In the genomic region with DNA sequence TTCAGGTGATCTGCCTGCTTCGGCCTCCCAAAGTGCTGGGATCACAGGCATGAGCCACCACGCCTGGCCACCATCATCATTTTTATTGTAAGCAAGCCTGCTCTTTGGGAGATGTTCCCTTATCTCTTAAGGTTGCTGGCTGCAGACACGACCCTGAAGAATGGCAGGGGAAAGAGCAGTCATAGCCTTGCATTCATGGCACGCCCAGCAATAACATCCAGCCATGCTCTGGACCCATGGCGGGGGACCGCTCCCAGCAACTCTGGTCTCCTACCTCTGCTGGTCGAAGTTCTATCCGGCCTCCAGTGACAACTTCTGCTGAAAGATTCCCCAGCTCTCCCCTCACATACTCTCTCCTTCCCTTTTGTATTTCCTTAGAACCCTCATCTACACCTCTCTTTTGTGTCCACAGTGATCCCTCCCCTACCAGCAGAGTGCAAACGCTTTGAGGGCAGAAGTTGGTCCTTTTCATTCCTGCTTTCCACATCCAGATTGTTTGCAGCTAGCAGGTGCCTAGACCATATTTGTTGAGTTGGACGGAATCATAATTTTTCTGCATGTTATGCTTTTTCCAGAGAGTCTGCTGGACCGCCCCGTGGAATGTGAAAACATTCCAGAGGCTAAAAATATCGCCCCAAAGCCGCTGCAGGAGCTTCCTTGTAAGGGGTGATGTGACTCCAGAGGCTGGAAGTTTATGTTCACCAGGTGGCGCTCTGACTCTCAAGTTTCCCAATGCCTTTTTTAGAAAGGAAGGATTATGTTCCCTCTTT, we compare ENCODE assay signal across 8 cellular contexts. TPM values are rescaled to one million over a fixed set of nuclear protein-coding genes. Genes with fewer than 3 reads are reported as not detected.
DNase-seq lines count a peak whose midpoint lies in the region; ATAC-seq and TF ChIP-seq lines count a peak whose summit lies in the region.

No MANE protein-coding gene starts in this region.

- peak; percentile 59 to 75 (median 67) for TF ChIP-seq CTCF in ascending aorta (IDR thresholded peaks at IDR 0.05)

- H3K27ac ChIP-seq in ascending aorta: peak overlapping the region; percentile 85 to 98
- H3K27ac ChIP-seq in right cardiac atrium (ENCODE audit: low read length): no peak overlapping the region

- DNase-seq in activated gamma-delta T cell treated with Interleukin-2 at 50 U/mL for 16 hours (peak; percentile 24), activated gamma-delta T cell (lab: John Stamatoyannopoulos, UW) (no peak), NCI-H69 (lab: John Stamatoyannopoulos, UW) (peak; percentile 54), ascending aorta (ENCODE audit: low spot score in 2 of 2) (peak in 1 of 2 donors; percentile 97), right cardiac atrium (peak; percentile 62 to 90 (median 81)), retina (peak; percentile 63), NCI-H2029 (lab: John Stamatoyannopoulos, UW) (no peak)

- no peaks in the 10 kb centered on the region for H3K27me3 ChIP-seq in ascending aorta
- H3K27me3 ChIP-seq in right cardiac atrium (ENCODE audit: control insufficient read depth, insufficient read depth): no peaks in the 10 kb centered on the region

- H3K4me3 ChIP-seq in ascending aorta (no peak overlapping the region), right cardiac atrium (ENCODE audit: low read length) (no peak overlapping the region)

- 43% methylated on average over 15 of the region's 15 CpGs for WGBS in right cardiac atrium

- H3K4me1 ChIP-seq in ascending aorta (peaks cover 23 to 52% of the 10 kb centered on the region in 2 donors), right cardiac atrium (ENCODE audit: control insufficient read depth, insufficient read depth, low read length) (peaks cover 4% of the 10 kb centered on the region)

- peak; percentile 15 to 30 for ATAC-seq in right cardiac atrium
- no peak for ATAC-seq in GM19452 (IDR thresholded peaks at IDR 0.05; ENCODE audit: unreplicated experiment)

- intact Hi-C loops in ascending aorta (cut with DNase I) (loop anchor here (1.0 kb wide), 1 partner anchor 22 kb away; no protein-coding TSS in a partner anchor), right cardiac atrium (cut with DNase I) (no loop called here)

- no peaks in the 10 kb centered on the region for H3K36me3 ChIP-seq in ascending aorta

- H3K9me3 ChIP-seq in ascending aorta (no peaks in the 10 kb centered on the region), right cardiac atrium (ENCODE audit: control insufficient read depth, low read length) (no peaks in the 10 kb centered on the region)

RNA-seq across cellular contexts. Expression of a gene that starts 4.4 kb away (rescaled TPM):
- total RNA-seq in ascending aorta (43.7 TPM), right cardiac atrium (10 to 100 TPM; 17.3 to 27.8 (median 21.6) TPM)
- 10.6 TPM for polyA plus RNA-seq in right cardiac atrium

RNA-seq across cellular contexts. Expression of a gene that starts 22.1 kb away (rescaled TPM):
- 23.7 TPM for total RNA-seq in ascending aorta
- total RNA-seq in right cardiac atrium: 10 to 100 TPM; 12.2 to 23.1 (median 15.7) TPM
- polyA plus RNA-seq in right cardiac atrium: 15.4 TPM

RNA-seq across cellular contexts. Expression of a gene that starts 27.8 kb away (rescaled TPM):
- total RNA-seq in ascending aorta (62.2 TPM), right cardiac atrium (10 to 100 TPM; 14.8 to 20.6 (median 17.7) TPM)
- polyA plus RNA-seq in right cardiac atrium: 16.0 TPM

Comparison
In these comparisons a context has a peak if more than half of its experiments do, and no peak if none do; other contexts are left out.
1. DNase-seq: peak in activated gamma-delta T cell treated with Interleukin-2 at 50 U/mL for 16 hours (single experiment), NCI-H69 (single experiment), right cardiac atrium (3 of 3) and retina (single experiment); none in activated gamma-delta T cell (single experiment) and NCI-H2029 (single experiment).